In the genomic region with DNA sequence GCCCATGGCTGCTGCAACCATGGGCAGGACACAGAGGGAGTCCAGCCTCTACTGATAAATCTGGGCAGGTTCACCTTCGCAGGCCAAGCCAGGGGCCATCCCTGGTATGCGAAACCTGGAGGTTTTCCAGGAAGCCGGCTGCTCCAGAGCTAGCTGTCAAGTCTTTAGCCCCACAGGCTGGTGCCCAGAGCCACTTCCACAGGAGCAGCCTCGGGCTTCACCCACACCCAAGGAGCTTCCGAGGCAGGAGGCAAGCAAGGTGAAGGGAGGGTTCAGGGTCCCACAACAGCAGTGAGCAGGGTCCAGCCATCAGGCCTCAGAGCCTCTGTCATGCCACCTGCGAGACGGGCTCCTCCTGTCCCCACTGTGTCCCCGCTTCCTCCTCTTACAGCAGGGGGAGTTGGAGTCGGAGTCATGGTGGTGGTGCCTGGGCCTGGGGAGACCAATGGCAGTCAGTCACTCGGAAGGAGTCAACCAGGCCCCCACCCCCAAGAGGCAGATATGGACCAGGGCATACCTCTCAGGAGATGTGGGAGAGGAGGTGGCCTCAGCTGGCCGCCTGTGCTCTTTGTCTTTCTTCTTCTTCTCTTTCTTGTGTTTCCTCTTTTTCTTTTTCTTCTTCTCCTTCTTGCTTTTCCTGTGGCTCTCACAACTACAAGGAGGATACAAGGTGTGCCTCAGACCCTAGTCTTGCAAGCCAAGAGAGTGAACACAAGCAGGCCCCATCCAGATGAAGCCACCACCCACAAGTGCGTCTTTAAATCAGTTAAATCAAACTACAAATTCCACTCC, we compare ENCODE assay signal across 9 cellular contexts. TPM values are rescaled to one million over a fixed set of nuclear protein-coding genes. Genes with fewer than 3 reads are reported as not detected.
DNase-seq lines count a peak whose midpoint lies in the region; ATAC-seq and TF ChIP-seq lines count a peak whose summit lies in the region.
"Had no signal": no experiment of that assay in that cellular context is flagged by ENCODE, and none has a peak within 500 bp of the region (broad histone marks: within the 10 kb centered on the region; RNA-seq: fewer than 3 reads in every experiment).

No MANE protein-coding gene starts in this region.

- no peak for ATAC-seq in stimulated activated naive B cell treated with anti-CD40 and anti-IgM and Interleukin-4, amounts not matched to agents 10 μg/mL and 1 μg/mL and 100 μg/mL, for 72 hours (replicated peaks)
- ATAC-seq in GM21529 (IDR thresholded peaks at IDR 0.05; ENCODE audit: unreplicated experiment) = no peak
- ATAC-seq in HG02970 (IDR thresholded peaks at IDR 0.05; ENCODE audit: low FRiP score, unreplicated experiment) = no peak

- H3K9me3 Mint-ChIP-seq in activated CD4-positive, alpha-beta T cell treated with anti-CD3 and anti-CD28 coated beads, Interleukin-2, amount 10 ng/mL, durations not matched to agents 24 days and 14 days = no peaks in the 10 kb centered on the region
- no peaks in the 10 kb centered on the region for H3K9me3 Mint-ChIP-seq in stimulated activated naive B cell treated with anti-CD40 and anti-IgM and Interleukin-4, amounts not matched to agents 10 μg/mL and 1 μg/mL and 100 μg/mL, for 72 hours

- H3K4me2 ChIP-seq in OCI-LY7 (ENCODE audit: low read length) = peak overlapping the region; percentile 74

- H3K4me1 ChIP-seq in OCI-LY7 (ENCODE audit: insufficient read depth, low read length, poor library complexity, severe bottlenecking) = peaks cover 23% of the 10 kb centered on the region

- peak overlapping the region; percentile 81 for H3K4me3 ChIP-seq in OCI-LY7 (ENCODE audit: low read depth, low read length, poor library complexity, severe bottlenecking)
- peak overlapping the region; percentile 89 for H3K4me3 ChIP-seq in epithelial cell of proximal tubule (ENCODE audit: low read depth, low read length)

- peak; percentile 62 for DNase-seq in activated CD4-positive, alpha-beta T cell treated with anti-CD3 and anti-CD28 coated beads, Interleukin-2, amount 10 ng/mL, durations not matched to agents 24 days and 14 days
- DNase-seq in activated CD4-positive, alpha-beta T cell treated with anti-CD3 and anti-CD28 coated beads for 1 hour = no peak
- no peak for DNase-seq in OCI-LY7 (ENCODE audit: low spot score)
- DNase-seq in epithelial cell of proximal tubule (ENCODE audit: low read depth) = no peak
- DNase-seq in stimulated activated naive B cell treated with anti-CD40 and anti-IgM and Interleukin-4, amounts not matched to agents 10 μg/mL and 1 μg/mL and 100 μg/mL, for 72 hours = no peak
- DNase-seq in stimulated activated CD4-positive, alpha-beta T cell treated with anti-CD3 and anti-CD28 coated beads, Interleukin-12 subunit alpha, Interleukin-12 subunit beta, amount 100 ng/mL, for 4 hours = no peak

- POLR2A ChIA-PET in OCI-LY7 (lab: Charles Lee) = interaction anchor here (1.3 kb wide), 1 partner anchor 19 kb away, joined by 3 read pairs; no protein-coding TSS in a partner anchor

- H3K27ac Mint-ChIP-seq in activated CD4-positive, alpha-beta T cell treated with anti-CD3 and anti-CD28 coated beads, Interleukin-2, amount 10 ng/mL, durations not matched to agents 24 days and 14 days = peak overlapping the region; percentile 74
- peak overlapping the region; percentile 94 for H3K27ac Mint-ChIP-seq in stimulated activated naive B cell treated with anti-CD40 and anti-IgM and Interleukin-4, amounts not matched to agents 10 μg/mL and 1 μg/mL and 100 μg/mL, for 72 hours

- TF ChIP-seq CTCF in OCI-LY7 (conservative IDR thresholded peaks at IDR 0.05; ENCODE audit: low read length) (no peak), epithelial cell of proximal tubule (conservative IDR thresholded peaks at IDR 0.05; ENCODE audit: low read depth, low read length) (no peak)

- H3K79me2 ChIP-seq in OCI-LY7 (ENCODE audit: insufficient read depth, low read depth, low read length) = peaks cover 11% of the 10 kb centered on the region

- H3K36me3 Mint-ChIP-seq in activated CD4-positive, alpha-beta T cell treated with anti-CD3 and anti-CD28 coated beads, Interleukin-2, amount 10 ng/mL, durations not matched to agents 24 days and 14 days (ENCODE audit: low read depth) = peaks cover 38% of the 10 kb centered on the region
- peaks cover 33 to 54% of the 10 kb centered on the region in 2 donors for H3K36me3 Mint-ChIP-seq in stimulated activated naive B cell treated with anti-CD40 and anti-IgM and Interleukin-4, amounts not matched to agents 10 μg/mL and 1 μg/mL and 100 μg/mL, for 72 hours

- H3K27ac ChIP-seq in OCI-LY7 (ENCODE audit: low read depth, low read length, poor library complexity, severe bottlenecking) = peak overlapping the region; percentile 14

- H2AFZ ChIP-seq in OCI-LY7 (ENCODE audit: low read length) = no peak overlapping the region

- peaks cover 57% of the 10 kb centered on the region for H3K36me3 ChIP-seq in OCI-LY7 (ENCODE audit: insufficient read depth, low read length)

- peaks cover 22% of the 10 kb centered on the region for H3K4me1 Mint-ChIP-seq in activated CD4-positive, alpha-beta T cell treated with anti-CD3 and anti-CD28 coated beads, Interleukin-2, amount 10 ng/mL, durations not matched to agents 24 days and 14 days
- H3K4me1 Mint-ChIP-seq in stimulated activated naive B cell treated with anti-CD40 and anti-IgM and Interleukin-4, amounts not matched to agents 10 μg/mL and 1 μg/mL and 100 μg/mL, for 72 hours = peaks cover 25 to 68% of the 10 kb centered on the region in 2 donors

- CTCF ChIA-PET in OCI-LY7 (lab: Charles Lee; ENCODE audit: unreplicated experiment) = no interaction called here

- intact Hi-C loops in activated CD4-positive, alpha-beta T cell treated with anti-CD3 and anti-CD28 coated beads, Interleukin-2, amount 10 ng/mL, durations not matched to agents 24 days and 14 days (cut with micrococcal nuclease) = loop anchor here (10.0 kb wide), 1 partner anchor 336 kb away; no protein-coding TSS in a partner anchor
- intact Hi-C loops in OCI-LY7 (cut with micrococcal nuclease; ENCODE audit: unreplicated experiment) = no loop called here

- peak overlapping the region; percentile 93 for H3K4me3 Mint-ChIP-seq in activated CD4-positive, alpha-beta T cell treated with anti-CD3 and anti-CD28 coated beads, Interleukin-2, amount 10 ng/mL, durations not matched to agents 24 days and 14 days
- H3K4me3 Mint-ChIP-seq in stimulated activated naive B cell treated with anti-CD40 and anti-IgM and Interleukin-4, amounts not matched to agents 10 μg/mL and 1 μg/mL and 100 μg/mL, for 72 hours = peak overlapping the region; percentile 60 to 98

- H3K9me2 ChIP-seq in OCI-LY7 (ENCODE audit: insufficient read depth, low read length) = no peaks in the 10 kb centered on the region

- TSS peak; percentile 91 for BruUV-seq in OCI-LY7 (replicated peaks; lab: Mats Ljungman, UMichigan)

- H3K27me3 Mint-ChIP-seq in activated CD4-positive, alpha-beta T cell treated with anti-CD3 and anti-CD28 coated beads, Interleukin-2, amount 10 ng/mL, durations not matched to agents 24 days and 14 days = peaks cover 2% of the 10 kb centered on the region
- no peaks in the 10 kb centered on the region for H3K27me3 Mint-ChIP-seq in stimulated activated naive B cell treated with anti-CD40 and anti-IgM and Interleukin-4, amounts not matched to agents 10 μg/mL and 1 μg/mL and 100 μg/mL, for 72 hours

- H4K20me1 ChIP-seq in OCI-LY7 (ENCODE audit: insufficient read depth, low read length) = no peaks in the 10 kb centered on the region; the same call in 1 of the 2 replicates

- no peaks in the 10 kb centered on the region for H3K9me3 ChIP-seq in OCI-LY7 (ENCODE audit: low read length)
- H3K9me3 ChIP-seq: thoracic aorta had no signal

RNA-seq across cellular contexts. Expression of gene C1orf35, which starts 2.1 kb away (rescaled TPM):
- total RNA-seq in activated CD4-positive, alpha-beta T cell treated with anti-CD3 and anti-CD28 coated beads, Interleukin-2, amount 10 ng/mL, durations not matched to agents 24 days and 14 days = 27.5 and 33.0 TPM in 2 replicates
- 33.3 and 33.4 TPM in 2 replicates for total RNA-seq in OCI-LY7 (2014; rRNA removed; shearing (Covaris generic))
- total RNA-seq in OCI-LY7 (2022) = 30.7 and 32.2 TPM in 2 replicates
- total RNA-seq in epithelial cell of proximal tubule = 23.8 and 27.6 TPM in 2 replicates

RNA-seq across cellular contexts. Expression of gene MRPL55, which starts 8.1 kb away (rescaled TPM):
- 55.2 and 62.2 TPM in 2 replicates for total RNA-seq in activated CD4-positive, alpha-beta T cell treated with anti-CD3 and anti-CD28 coated beads, Interleukin-2, amount 10 ng/mL, durations not matched to agents 24 days and 14 days
- 92.8 and 99.5 TPM in 2 replicates for total RNA-seq in OCI-LY7 (2014; rRNA removed; shearing (Covaris generic))
- total RNA-seq in OCI-LY7 (2022) = 46.3 and 50.0 TPM in 2 replicates
- 130 and 142 TPM in 2 replicates for total RNA-seq in epithelial cell of proximal tubule

RNA-seq across cellular contexts. Expression of gene ARF1, which starts 18.5 kb away (rescaled TPM):
- total RNA-seq in activated CD4-positive, alpha-beta T cell treated with anti-CD3 and anti-CD28 coated beads, Interleukin-2, amount 10 ng/mL, durations not matched to agents 24 days and 14 days = 388 and 395 TPM in 2 replicates
- 125 and 163 TPM in 2 replicates for total RNA-seq in OCI-LY7 (2014; rRNA removed; shearing (Covaris generic))
- total RNA-seq in OCI-LY7 (2022) = 311 and 322 TPM in 2 replicates
- 303 and 476 TPM in 2 replicates for total RNA-seq in epithelial cell of proximal tubule

RNA-seq across cellular contexts. Expression of gene GUK1, which starts 39.1 kb away (rescaled TPM):
- total RNA-seq in activated CD4-positive, alpha-beta T cell treated with anti-CD3 and anti-CD28 coated beads, Interleukin-2, amount 10 ng/mL, durations not matched to agents 24 days and 14 days = 211 and 222 TPM in 2 replicates
- 197 and 201 TPM in 2 replicates for total RNA-seq in OCI-LY7 (2014; rRNA removed; shearing (Covaris generic))
- total RNA-seq in OCI-LY7 (2022) = 131 and 154 TPM in 2 replicates
- 242 and 269 TPM in 2 replicates for total RNA-seq in epithelial cell of proximal tubule

RNA-seq across cellular contexts. Expression of gene GJC2, which starts 48.7 kb away (rescaled TPM):
- total RNA-seq in activated CD4-positive, alpha-beta T cell treated with anti-CD3 and anti-CD28 coated beads, Interleukin-2, amount 10 ng/mL, durations not matched to agents 24 days and 14 days = 0.69 and 0.96 TPM in 2 replicates
- 0.22 and 0.31 TPM in 2 replicates for total RNA-seq in OCI-LY7 (2014; rRNA removed; shearing (Covaris generic))
- total RNA-seq in OCI-LY7 (2022) (0.53 and 0.80 TPM in 2 replicates), epithelial cell of proximal tubule (0.14 and 0.69 TPM in 2 replicates)
